ENCODE assay signal across 22 cellular contexts in the genomic region with DNA sequence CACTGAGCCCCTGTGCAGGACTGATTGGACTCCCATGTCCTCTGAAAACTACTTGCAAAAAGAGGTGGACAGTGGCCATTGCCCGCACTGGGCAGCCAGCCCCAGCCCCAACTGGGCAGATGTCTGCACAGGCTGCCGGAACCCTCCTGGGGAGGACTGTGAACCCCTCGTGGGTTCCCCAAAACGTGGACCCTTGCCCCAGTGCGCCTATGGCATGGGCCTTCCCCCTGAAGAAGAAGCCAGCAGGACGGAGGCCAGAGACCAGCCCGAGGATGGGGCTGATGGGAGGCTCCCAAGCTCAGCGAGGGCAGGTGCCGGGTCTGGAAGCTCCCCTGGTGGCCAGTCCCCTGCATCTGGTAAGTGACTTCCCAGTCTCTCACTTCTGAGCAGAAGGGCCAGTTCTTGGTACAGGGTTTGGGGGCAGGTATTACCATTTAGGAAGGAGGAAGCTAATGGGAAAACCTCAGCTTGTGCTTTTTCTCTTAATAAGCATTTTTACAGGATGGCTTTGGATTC.
"Had no signal": no experiment of that assay in that cellular context is flagged by ENCODE, and none has a peak within 500 bp of the region (broad histone marks: within the 10 kb centered on the region; RNA-seq: fewer than 3 reads in every experiment).

No MANE protein-coding gene starts in this region.

- H3K27ac Mint-ChIP-seq: activated CD8-positive, alpha-beta T cell treated with anti-CD3 and anti-CD28 coated beads, Interleukin-2, amount 10 ng/mL, durations not matched to agents 7 days and 5 days; activated naive CD4-positive, alpha-beta T cell treated with anti-CD3 and anti-CD28 coated beads for 36 hours; activated naive CD8-positive, alpha-beta T cell had no signal

- H3K36me3 ChIP-seq: brain microvascular endothelial cell, cardiac muscle cell had no signal

- DNase-seq: activated CD4-positive, alpha-beta T cell treated with anti-CD3 and anti-CD28 coated beads for 48 hours; activated CD4-positive, alpha-beta T cell treated with anti-CD3 and anti-CD28 coated beads, Interleukin-2, amount 50 U/mL, for 4 hours; activated CD4-positive, CD25-positive, alpha-beta regulatory T cell treated with anti-CD3 and anti-CD28 coated beads, Interleukin-2, amount 50 U/mL, for 72 hours; activated CD8-positive, alpha-beta memory T cell treated with anti-CD3 and anti-CD28 coated beads, Interleukin-2, amount 50 U/mL, for 48 hours; activated CD8-positive, alpha-beta T cell treated with anti-CD3 and anti-CD28 coated beads, Interleukin-2, amount 10 ng/mL, durations not matched to agents 7 days and 5 days; activated effector memory CD4-positive, alpha-beta T cell treated with Interleukin-2 at 50 U/mL for 16 hours; activated naive CD4-positive, alpha-beta T cell treated with anti-CD3 and anti-CD28 coated beads for 36 hours; activated T-cell treated with anti-CD3 and anti-CD28 coated beads, Interleukin-2, amount 50 U/mL, for 1 hour; brain microvascular endothelial cell; MM.1S; NCI-H1105; NCI-H1436; NCI-H2029 treated with DMSO at 0.1 percent for 48 hours; NCI-H345; NCI-H510A treated with DMSO at 0.1 percent for 48 hours; NCI-H69; PC-3; SHP77 had no signal

- H3K27me3 Mint-ChIP-seq: activated naive CD8-positive, alpha-beta T cell had no signal

- H3K27ac ChIP-seq: brain microvascular endothelial cell, cardiac muscle cell had no signal

- H3K4me3 Mint-ChIP-seq: activated CD8-positive, alpha-beta T cell treated with anti-CD3 and anti-CD28 coated beads, Interleukin-2, amount 10 ng/mL, durations not matched to agents 7 days and 5 days; activated naive CD4-positive, alpha-beta T cell treated with anti-CD3 and anti-CD28 coated beads for 36 hours; activated naive CD8-positive, alpha-beta T cell had no signal

- H3K9me3 Mint-ChIP-seq: activated naive CD4-positive, alpha-beta T cell treated with anti-CD3 and anti-CD28 coated beads for 36 hours; T-helper 1 cell treated with Interleukin-12 subunit alpha and Interleukin-12 subunit beta and Interleukin-4 antibody, amounts not matched to agents 30 μg/mL and 1 μg/mL, for 36 hours had no signal

- ATAC-seq: activated CD8-positive, alpha-beta T cell treated with anti-CD3 and anti-CD28 coated beads, Interleukin-2, amount 10 ng/mL, durations not matched to agents 7 days and 5 days; PC-3 had no signal

- H3K27me3 ChIP-seq: brain microvascular endothelial cell, cardiac muscle cell had no signal

- FAIRE-seq: RCC 7860 had no signal

- H3K4me3 ChIP-seq: cardiac muscle cell had no signal
